In the genomic region with DNA sequence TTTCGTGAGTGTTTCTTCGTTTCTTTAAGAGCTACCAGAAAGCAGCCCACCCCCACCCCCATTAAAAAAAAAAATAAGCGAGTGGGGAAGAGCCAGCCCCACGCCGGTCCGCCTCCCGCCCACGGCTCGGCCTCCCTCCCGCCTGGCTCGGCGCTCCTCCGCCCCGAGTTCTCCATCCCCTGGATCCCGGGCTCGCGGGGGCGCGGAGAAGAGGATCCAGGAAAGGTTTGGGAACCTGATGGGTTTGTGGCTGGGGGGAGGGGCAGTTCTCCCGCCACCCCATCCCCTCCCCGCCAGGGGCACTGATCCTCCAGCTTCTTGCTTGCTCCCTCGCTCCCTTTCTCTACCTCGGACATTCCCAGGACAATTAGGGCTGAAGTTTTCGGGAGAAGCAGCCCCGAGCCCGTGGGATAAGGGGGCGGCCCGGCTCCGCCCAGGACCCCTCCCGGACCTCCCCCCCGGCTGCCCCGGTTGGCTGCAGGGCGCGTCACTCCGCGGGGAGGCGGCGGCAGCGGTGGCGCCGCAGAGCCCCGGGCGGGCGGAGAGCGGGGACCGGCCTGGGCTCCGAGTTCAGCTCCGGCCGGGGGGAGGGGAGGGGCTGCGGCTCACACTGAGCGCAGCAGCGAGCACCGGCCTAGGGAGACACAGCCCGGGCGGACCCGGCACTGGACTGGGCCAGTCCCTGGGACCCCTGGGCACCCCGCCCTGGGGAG, we compare ENCODE assay signal across 8 cellular contexts. TPM values are rescaled to one million over a fixed set of nuclear protein-coding genes. Genes with fewer than 3 reads are reported as not detected.
A peak's percentile ranks its signal among the peaks of the same experiment; 100 is the strongest.
DNase-seq lines count a peak whose midpoint lies in the region; ATAC-seq and TF ChIP-seq lines count a peak whose summit lies in the region.

No MANE protein-coding gene starts in this region.

- BruUV-seq in MCF 10A (replicated peaks; lab: Mats Ljungman, UMichigan), result no TSS peak

- intact Hi-C loops in MCF 10A (cut with micrococcal nuclease), result no loop called here

- H3K27me3 Mint-ChIP-seq in stimulated activated naive CD8-positive, alpha-beta T cell treated with anti-CD3 and anti-CD28 coated beads, Interleukin-15, amount 100 ng/mL, for 72 hours, result peaks cover 89% of the 10 kb centered on the region
- no peaks in the 10 kb centered on the region for H3K27me3 Mint-ChIP-seq in MCF 10A (ENCODE audit: insufficient read depth, unreplicated experiment)

- POLR2A ChIA-PET in MCF 10A (lab: Yijun Ruan, JAX), result no interaction called here

- H3K36me3 Mint-ChIP-seq in MCF 10A (ENCODE audit: insufficient read depth, unreplicated experiment), result no peaks in the 10 kb centered on the region

- H3K9me3 Mint-ChIP-seq in stimulated activated naive CD8-positive, alpha-beta T cell treated with anti-CD3 and anti-CD28 coated beads, Interleukin-15, amount 100 ng/mL, for 72 hours, result peaks cover 0 to 6% of the 10 kb centered on the region in 2 donors
- peaks cover 9% of the 10 kb centered on the region for H3K9me3 Mint-ChIP-seq in MCF 10A (ENCODE audit: unreplicated experiment)

- H3K27me3 ChIP-seq in effector memory CD4-positive, alpha-beta T cell (replicated peaks; ENCODE audit: control insufficient read depth, insufficient read depth, low read length, poor library complexity, severe bottlenecking), result peaks cover 24% of the 10 kb centered on the region

- peaks cover 24% of the 10 kb centered on the region for H3K4me1 Mint-ChIP-seq in stimulated activated naive CD8-positive, alpha-beta T cell treated with anti-CD3 and anti-CD28 coated beads, Interleukin-15, amount 100 ng/mL, for 72 hours
- H3K4me1 Mint-ChIP-seq in MCF 10A (ENCODE audit: insufficient read depth, unreplicated experiment), result peaks cover 12% of the 10 kb centered on the region

- H3K4me1 ChIP-seq in effector memory CD4-positive, alpha-beta T cell (ENCODE audit: control insufficient read depth, insufficient read depth, low read length, poor library complexity, severe bottlenecking), result no peaks in the 10 kb centered on the region

- H3K9me3 ChIP-seq in effector memory CD4-positive, alpha-beta T cell (ENCODE audit: control insufficient read depth, low read length), result no peaks in the 10 kb centered on the region

- CTCF ChIA-PET in MCF 10A (lab: Yijun Ruan, JAX), result interaction anchor here (0.5 to 0.7 kb wide), 2 partner anchors 189 to 208 kb away, joined by 3 read pairs; no protein-coding TSS in a partner anchor

- ATAC-seq in stimulated activated naive CD8-positive, alpha-beta T cell treated with anti-CD3 and anti-CD28 coated beads, Interleukin-15, amount 100 ng/mL, for 72 hours, result peak; percentile 60
- ATAC-seq in stimulated activated naive CD8-positive, alpha-beta T cell treated with anti-CD3 and anti-CD28 coated beads, Interleukin-15, Interleukin-2, amounts not matched to agents 100 U/mL and 50 U/mL, for 24 hours, result no peak
- no peak for ATAC-seq in GM19328 (IDR thresholded peaks at IDR 0.05; ENCODE audit: unreplicated experiment)

- no peak overlapping the region for H3K4me3 Mint-ChIP-seq in stimulated activated naive CD8-positive, alpha-beta T cell treated with anti-CD3 and anti-CD28 coated beads, Interleukin-15, amount 100 ng/mL, for 72 hours
- peak overlapping the region; percentile 44 for H3K4me3 Mint-ChIP-seq in MCF 10A (ENCODE audit: unreplicated experiment)

- H3K36me3 ChIP-seq in effector memory CD4-positive, alpha-beta T cell (ENCODE audit: control insufficient read depth, insufficient read depth, low read length), result no peaks in the 10 kb centered on the region

- H3K27ac ChIP-seq in substantia nigra (ENCODE audit: low read depth, low read length, poor library complexity, severe bottlenecking), result peak overlapping the region; percentile 99
- H3K27ac ChIP-seq in effector memory CD4-positive, alpha-beta T cell (ENCODE audit: insufficient read depth, low read length, poor library complexity, severe bottlenecking), result no peak overlapping the region

- no peak for DNase-seq in stimulated activated naive CD8-positive, alpha-beta T cell treated with anti-CD3 and anti-CD28 coated beads, Interleukin-15, amount 100 ng/mL, for 72 hours
- no peak for DNase-seq in stimulated activated naive CD8-positive, alpha-beta T cell treated with anti-CD3 and anti-CD28 coated beads, Interleukin-15, Interleukin-2, amounts not matched to agents 100 U/mL and 50 U/mL, for 24 hours
- DNase-seq in MCF 10A (ENCODE audit: unreplicated experiment) (no peak), iris pigment epithelial cell (ENCODE audit: low read depth) (peak; percentile 51), substantia nigra (lab: John Stamatoyannopoulos, UW) (peak; percentile 69 to 98 (median 91)), SHP77 (lab: John Stamatoyannopoulos, UW) (no peak)
- DNase-seq in effector memory CD4-positive, alpha-beta T cell, result no peak

- H3K4me3 ChIP-seq in effector memory CD4-positive, alpha-beta T cell (ENCODE audit: insufficient read depth, low read depth, low read length, poor library complexity, severe bottlenecking), result no peak overlapping the region

- no peak for TF ChIP-seq CTCF in MCF 10A (IDR thresholded peaks at IDR 0.05; ENCODE audit: unreplicated experiment)

- no peak overlapping the region for H3K27ac Mint-ChIP-seq in stimulated activated naive CD8-positive, alpha-beta T cell treated with anti-CD3 and anti-CD28 coated beads, Interleukin-15, amount 100 ng/mL, for 72 hours
- no peak overlapping the region for H3K27ac Mint-ChIP-seq in MCF 10A (ENCODE audit: low read depth, unreplicated experiment)

RNA-seq across cellular contexts. Expression of a gene that starts 1.0 kb away (rescaled TPM):
- not detected in 2 replicates for total RNA-seq in MCF 10A (2022)

Comparison
In these comparisons a context has a peak if more than half of its experiments do, and no peak if none do; other contexts are left out.
1. DNase-seq: peak in iris pigment epithelial cell (single experiment) and substantia nigra (49 of 49); none in stimulated activated naive CD8-positive, alpha-beta T cell treated with anti-CD3 and anti-CD28 coated beads, Interleukin-15, amount 100 ng/mL, for 72 hours (0 of 2), stimulated activated naive CD8-positive, alpha-beta T cell treated with anti-CD3 and anti-CD28 coated beads, Interleukin-15, Interleukin-2, amounts not matched to agents 100 U/mL and 50 U/mL, for 24 hours (single experiment), MCF 10A (single experiment), SHP77 (0 of 2) and effector memory CD4-positive, alpha-beta T cell (0 of 3).